10 cellular contexts compared by ENCODE assay signal in genomic region chr13:114077938-114078335, GRCh38. TPM values are rescaled to one million over a fixed set of nuclear protein-coding genes. Genes with fewer than 3 reads are reported as not detected.
DNase-seq lines count a peak whose midpoint lies in the region; ATAC-seq, FAIRE-seq and TF ChIP-seq lines count a peak whose summit lies in the region.
"Had no signal": no experiment of that assay in that cellular context is flagged by ENCODE, and none has a peak within 500 bp of the region (broad histone marks: within the 10 kb centered on the region; RNA-seq: fewer than 3 reads in every experiment).

No MANE protein-coding gene starts in this region.

- no peak overlapping the region for H2AFZ ChIP-seq in neural cell (ENCODE audit: low read depth, low read length)

- peaks cover 43% of the 10 kb centered on the region for H3K36me3 ChIP-seq in CD4-positive, alpha-beta memory T cell (ENCODE audit: insufficient read depth, low read length)
- no peaks in the 10 kb centered on the region for H3K36me3 ChIP-seq in Peyer's patch
- H3K36me3 ChIP-seq in neural cell (ENCODE audit: insufficient read depth, low read length) = no peaks in the 10 kb centered on the region

- peak overlapping the region; percentile 35 for H3K9ac ChIP-seq in neural cell (ENCODE audit: low read length)

- peak overlapping the region; percentile 24 to 78 (median 63) for H3K27ac Mint-ChIP-seq in CD4-positive, alpha-beta memory T cell

- H3K27ac ChIP-seq in CD4-positive, alpha-beta memory T cell (ENCODE audit: low read depth, low read length) = no peak overlapping the region
- H3K27ac ChIP-seq in Peyer's patch = peak overlapping the region in 1 of 4 donors; percentile 25
- peak overlapping the region; percentile 45 for H3K27ac ChIP-seq in neural cell (ENCODE audit: low read length)

- no peak for FAIRE-seq in frontal cortex (lab: Jason Lieb, UNC)

- peaks cover 63% of the 10 kb centered on the region for H3K4me1 ChIP-seq in CD4-positive, alpha-beta memory T cell (ENCODE audit: insufficient read depth, low read length)
- H3K4me1 ChIP-seq in Peyer's patch = peaks cover 0 to 5% (median 1%) of the 10 kb centered on the region in 4 donors

- CTCF ChIA-PET in CD4-positive, alpha-beta memory T cell (lab: Charles Lee; ENCODE audit: partially characterized antibody) = no interaction called here

- no peaks in the 10 kb centered on the region for H3F3A ChIP-seq in neural cell (ENCODE audit: insufficient read depth, low read length, poor library complexity, severe bottlenecking)

- H3K27me3 ChIP-seq in CD4-positive, alpha-beta memory T cell (ENCODE audit: insufficient read depth, low read length) = no peaks in the 10 kb centered on the region
- H3K27me3 ChIP-seq in Peyer's patch (no peaks in the 10 kb centered on the region), neural cell (ENCODE audit: insufficient read depth, low read depth, low read length) (no peaks in the 10 kb centered on the region)

- POLR2A ChIA-PET in CD4-positive, alpha-beta memory T cell (lab: Charles Lee; ENCODE audit: partially characterized antibody) = interaction anchor here (0.6 to 1.1 kb wide), 2 partner anchors 11 to 13 kb away, joined by 3 read pairs; no protein-coding TSS in a partner anchor

- no peaks in the 10 kb centered on the region for H3K27me3 Mint-ChIP-seq in CD4-positive, alpha-beta memory T cell

- no peak for TF ChIP-seq POLR2A in Peyer's patch (IDR thresholded peaks at IDR 0.05)

- no peaks in the 10 kb centered on the region for H3K9me3 ChIP-seq in CD4-positive, alpha-beta memory T cell (ENCODE audit: control insufficient read depth in 1 of 2, low read length in 2 of 2)
- no peaks in the 10 kb centered on the region for H3K9me3 ChIP-seq in Peyer's patch
- H3K9me3 ChIP-seq in neural cell (ENCODE audit: low read length) = no peaks in the 10 kb centered on the region

- peak; percentile 41 for TF ChIP-seq EP300 in neural cell (conservative IDR thresholded peaks at IDR 0.05; ENCODE audit: poor library complexity, severe bottlenecking)

- intact Hi-C loops in CD4-positive, alpha-beta memory T cell (cut with micrococcal nuclease) = no loop called here

- H3K4me3 Mint-ChIP-seq in CD4-positive, alpha-beta memory T cell = no peak overlapping the region

- peaks cover 6% of the 10 kb centered on the region for H3K79me2 ChIP-seq in neural cell (replicated peaks; ENCODE audit: insufficient read depth, low read length)

- H3K9me3 Mint-ChIP-seq in CD4-positive, alpha-beta memory T cell = peaks cover 0 to 37% (median 0%) of the 10 kb centered on the region in 8 donors

- peaks cover 44 to 57% of the 10 kb centered on the region in 2 donors for H3K36me3 Mint-ChIP-seq in CD4-positive, alpha-beta memory T cell

- peak overlapping the region; percentile 14 for H3K4me2 ChIP-seq in neural cell (ENCODE audit: low read length)

- no peak for ATAC-seq in GM21576 (IDR thresholded peaks at IDR 0.05; ENCODE audit: unreplicated experiment)

- H3K4me1 Mint-ChIP-seq in CD4-positive, alpha-beta memory T cell = peaks cover 18 to 78% (median 47%) of the 10 kb centered on the region in 4 donors

- no peak overlapping the region for H3K4me3 ChIP-seq in CD4-positive, alpha-beta memory T cell (ENCODE audit: low read length in 2 of 2)
- H3K4me3 ChIP-seq in Peyer's patch (no peak overlapping the region), neural cell (ENCODE audit: low read length) (peak overlapping the region; percentile 30)
- H3K4me3 ChIP-seq: skin epidermis had no signal

- H4K20me1 ChIP-seq in neural cell (ENCODE audit: insufficient read depth) = no peaks in the 10 kb centered on the region

- H3K9me2 ChIP-seq in neural cell (ENCODE audit: insufficient read depth, low read length) = no peaks in the 10 kb centered on the region

- TF ChIP-seq CTCF in Peyer's patch (IDR thresholded peaks at IDR 0.05) (no peak), neural cell (IDR thresholded peaks at IDR 0.05; ENCODE audit: poor library complexity, severe bottlenecking) (no peak)

- no peak for TF ChIP-seq RAD21 in neural cell (conservative IDR thresholded peaks at IDR 0.05)

- DNase-seq in CD4-positive, alpha-beta memory T cell = peak in 1 of 5 donors; percentile 22
- DNase-seq in Peyer's patch (peak in 2 of 3 donors; percentile 26 to 43), frontal cortex (ENCODE audit: low spot score in 2 of 2) (peak; percentile 68 to 82), NCI-H526 (lab: John Stamatoyannopoulos, UW) (no peak), dedifferentiated amniotic fluid mesenchymal stem cell (ENCODE audit: extremely low spot score) (no peak), NCI-H187 treated with DMSO at 0.1 percent for 48 hours (lab: John Stamatoyannopoulos, UW) (no peak)
- DNase-seq: NCI-H526 treated with DMSO at 0.1 percent for 48 hours had no signal

TF ChIP-seq in neural cell, 6 proteins besides CTCF, POLR2A, EP300 and RAD21:
- TF ChIP-seq SMC3 (conservative IDR thresholded peaks at IDR 0.05; ENCODE audit: poor library complexity) (no peak), MXI1 (conservative IDR thresholded peaks at IDR 0.05; ENCODE audit: poor library complexity, severe bottlenecking) (peak; percentile 50)

RNA-seq across cellular contexts. Expression of gene RASA3, which starts 54.5 kb away (rescaled TPM):
- 100 to 1,000 TPM; 171 to 174 TPM for total RNA-seq in CD4-positive, alpha-beta memory T cell
- polyA plus RNA-seq in CD4-positive, alpha-beta memory T cell = 100 to 1,000 TPM in 1 of 2 donors, 10 to 100 TPM in 1; 65.5 to 141 TPM
- total RNA-seq in Peyer's patch = 10 to 100 TPM in 1 of 4 donors, 1 to 10 TPM in 3; 3.5 to 41.3 (median 6.9) TPM
- 12.6 TPM for total RNA-seq in frontal cortex
- polyA plus RNA-seq in neural cell = 8.5 and 10.8 TPM in 2 replicates
- polyA minus RNA-seq in neural cell = 13.2 and 13.6 TPM in 2 replicates

Comparison
In these comparisons a context has a peak if more than half of its experiments do, and no peak if none do; other contexts are left out.
1. DNase-seq: peak in Peyer's patch (2 of 3) and frontal cortex (2 of 2); none in NCI-H526 (0 of 2), dedifferentiated amniotic fluid mesenchymal stem cell (single experiment) and NCI-H187 treated with DMSO at 0.1 percent for 48 hours (single experiment).
2. RNA of gene RASA3, which starts 54.5 kb away (total RNA-seq): 171 to 174 TPM in CD4-positive, alpha-beta memory T cell; 12.6 TPM in frontal cortex (single experiment) and 3.5 to 41.3 TPM in Peyer's patch; every median in the first group is over 4 times any median in the second.